ENCODE assay signal across 7 cellular contexts in the genomic region with DNA sequence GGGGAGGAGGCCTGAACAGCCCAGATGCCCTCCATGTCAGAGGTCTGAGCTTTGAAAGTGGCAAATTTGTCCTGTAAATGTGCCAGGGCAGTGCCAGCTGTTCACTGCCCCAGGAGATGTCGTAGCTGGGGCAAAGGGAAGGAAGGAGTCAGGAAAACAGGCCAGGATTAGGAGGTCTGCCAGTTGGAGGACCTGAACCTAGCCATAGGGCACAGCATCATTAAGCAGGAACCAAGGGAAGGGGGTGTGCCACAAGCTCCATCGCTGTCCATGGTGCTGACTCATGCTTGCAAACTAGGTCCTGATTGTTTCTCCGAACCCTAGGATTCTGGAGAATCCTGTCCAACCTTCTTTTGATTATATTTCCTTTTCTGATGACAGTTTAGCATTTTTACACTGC.
DNase-seq lines count a peak whose midpoint lies in the region; ATAC-seq and TF ChIP-seq lines count a peak whose summit lies in the region.

No MANE protein-coding gene starts in this region.

- no peak overlapping the region for H3K23ac ChIP-seq in H9 (ENCODE audit: insufficient read length, low read depth, low read length)

- no CpG with 5 or more reads among the region's 3 CpGs for WGBS in H9 (ENCODE audit: extremely low coverage, insufficient read length, low lambda C conversion rate)
- 27% methylated on average over 3 of the region's 3 CpGs for WGBS in smooth muscle cell (ENCODE audit: low lambda C conversion rate)

- H3K4me3 Mint-ChIP-seq in H9 (no peak overlapping the region), neural crest cell (no peak overlapping the region), HFFc6 (no peak overlapping the region)

- no peak overlapping the region for H2BK5ac ChIP-seq in H9 (ENCODE audit: insufficient read length, low read length)

- no peak overlapping the region for H2BK12ac ChIP-seq in H9 (ENCODE audit: insufficient read length, low read depth, low read length)

- no peak overlapping the region for H3K14ac ChIP-seq in H9 (ENCODE audit: insufficient read depth, low read length)

- H3K4me1 Mint-ChIP-seq in H9 (0 out of 4 replicates have a peak, but pooled peaks cover 0 to 3% of the 10 kb centered on the region in 2 experiments), neural crest cell (no peaks in the 10 kb centered on the region), HFFc6 (ENCODE audit: low read depth) (no peaks in the 10 kb centered on the region)

- H3K4me3 ChIP-seq in cardiac fibroblast (replicated peaks in 1 of 2; ENCODE audit: low read depth in 2 of 2, low read length in 2 of 2) (no peak overlapping the region), smooth muscle cell (no peak overlapping the region)

- H4K5ac ChIP-seq in H9 (ENCODE audit: insufficient read length, low read depth, low read length) = no peak overlapping the region

- TF ChIP-seq CTCF in H9 (conservative IDR thresholded peaks at IDR 0.05) (no peak), cardiac fibroblast (IDR thresholded peaks at IDR 0.05; ENCODE audit: low read depth, low read length) (no peak), neural crest cell (conservative IDR thresholded peaks at IDR 0.05) (no peak), HFFc6 (IDR thresholded peaks at IDR 0.05) (no peak), smooth muscle cell (IDR thresholded peaks at IDR 0.05; ENCODE audit: borderline replicate concordance, insufficient read depth, poor library complexity, severe bottlenecking) (no peak)

- no peaks in the 10 kb centered on the region for H3K9me3 ChIP-seq in H9 (ENCODE audit: control insufficient read depth, low read depth, low read length)
- no peaks in the 10 kb centered on the region for H3K9me3 ChIP-seq in smooth muscle cell (replicated peaks; ENCODE audit: low read depth)

- no peak overlapping the region for H2AK5ac ChIP-seq in H9 (ENCODE audit: insufficient read length, low read length)

- ATAC-seq in HG02938 (IDR thresholded peaks at IDR 0.05; ENCODE audit: unreplicated experiment) = no peak

- no peak overlapping the region for H2BK15ac ChIP-seq in H9 (ENCODE audit: low read depth, low read length)

- H3K18ac ChIP-seq in H9 (ENCODE audit: insufficient read length, low read depth, low read length) = no peak overlapping the region

- H2AFZ ChIP-seq in H9 (ENCODE audit: low read length) (no peak overlapping the region), smooth muscle cell (ENCODE audit: low read depth) (no peak overlapping the region)

- no peak overlapping the region for H3K9ac ChIP-seq in H9 (ENCODE audit: extremely low read depth, insufficient read length, low read length)
- no peak overlapping the region for H3K9ac ChIP-seq in smooth muscle cell (ENCODE audit: low read depth)

- H3K27me3 Mint-ChIP-seq in H9 (ENCODE audit: low read depth) (peaks cover 43% of the 10 kb centered on the region), neural crest cell (ENCODE audit: low read depth) (peaks cover 82% of the 10 kb centered on the region), HFFc6 (ENCODE audit: insufficient read depth) (no peaks in the 10 kb centered on the region; the same call in 1 of the 2 replicates)

- peak; percentile 76 for DNase-seq in H9
- DNase-seq in NCI-H226 = peak; percentile 11
- peak; percentile 28 to 32 for DNase-seq in cardiac fibroblast (ENCODE audit: low read depth in 2 of 2)
- peak; percentile 69 for DNase-seq in neural crest cell (ENCODE audit: low read depth, low spot score)
- DNase-seq in HFFc6 = no peak
- no peak for DNase-seq in smooth muscle cell (lab: John Stamatoyannopoulos, UW; ENCODE audit: unreplicated experiment)

- H3K36me3 Mint-ChIP-seq in H9 (ENCODE audit: insufficient read depth in 1 of 3, low read depth in 3 of 3) (no peaks in the 10 kb centered on the region; a peak in 1 of 7 replicates), neural crest cell (ENCODE audit: low read depth) (no peaks in the 10 kb centered on the region), HFFc6 (ENCODE audit: low read depth) (no peaks in the 10 kb centered on the region)

- no peak overlapping the region for H2BK20ac ChIP-seq in H9 (ENCODE audit: low read depth, low read length, poor library complexity, severe bottlenecking)

- peaks cover 2 to 3% of the 10 kb centered on the region in 2 experiments; a peak in 4 of 5 replicates for H3K9me3 Mint-ChIP-seq in H9
- no peaks in the 10 kb centered on the region for H3K9me3 Mint-ChIP-seq in neural crest cell
- H3K9me3 Mint-ChIP-seq in HFFc6 = peaks cover 50% of the 10 kb centered on the region

- H3K4me1 ChIP-seq in H9 (ENCODE audit: insufficient read depth, low read length) = no peaks in the 10 kb centered on the region
- H3K4me1 ChIP-seq in smooth muscle cell (ENCODE audit: low read depth) = peaks cover 5% of the 10 kb centered on the region

- H3K79me1 ChIP-seq in H9 (ENCODE audit: insufficient read depth, low read depth, low read length, poor library complexity, severe bottlenecking) = no peaks in the 10 kb centered on the region

- no peak overlapping the region for H2BK120ac ChIP-seq in H9 (ENCODE audit: low read depth, low read length, poor library complexity, severe bottlenecking)

- H3K27ac Mint-ChIP-seq in H9 = no peak overlapping the region
- H3K27ac Mint-ChIP-seq in neural crest cell (ENCODE audit: unreplicated experiment) = no peak overlapping the region
- no peak overlapping the region for H3K27ac Mint-ChIP-seq in HFFc6

- H3K79me2 ChIP-seq in H9 (ENCODE audit: insufficient read depth, low read length) = no peaks in the 10 kb centered on the region
- H3K79me2 ChIP-seq in smooth muscle cell (ENCODE audit: low read depth) = no peaks in the 10 kb centered on the region

- H4K20me1 ChIP-seq in H9 (ENCODE audit: control insufficient read depth, insufficient read depth, insufficient read length) (no peaks in the 10 kb centered on the region), smooth muscle cell (ENCODE audit: low read depth) (no peaks in the 10 kb centered on the region)

- H3K4ac ChIP-seq in H9 (ENCODE audit: low read depth, low read length) = no peak overlapping the region

- no peaks in the 10 kb centered on the region for H3F3A ChIP-seq in smooth muscle cell (ENCODE audit: low read depth)

- no peak overlapping the region for H4K8ac ChIP-seq in H9 (replicated peaks; ENCODE audit: insufficient read length, low read depth, low read length)

- H3K27ac ChIP-seq in H9 (ENCODE audit: insufficient read length, low read depth, low read length) (no peak overlapping the region), smooth muscle cell (ENCODE audit: low read depth) (no peak overlapping the region)

- H3K27me3 ChIP-seq in H9 (ENCODE audit: insufficient read depth, low read length) (no peaks in the 10 kb centered on the region), smooth muscle cell (ENCODE audit: low read depth) (peaks cover 19% of the 10 kb centered on the region)

- H3K36me3 ChIP-seq in smooth muscle cell (ENCODE audit: low read depth) = no peaks in the 10 kb centered on the region

- H3K4me2 ChIP-seq in H9 (ENCODE audit: insufficient read depth, insufficient read length, low read length) (no peak overlapping the region), smooth muscle cell (no peak overlapping the region)

- no peak overlapping the region for H4K91ac ChIP-seq in H9 (ENCODE audit: insufficient read length, low read depth, low read length)

- no peak overlapping the region for H3K56ac ChIP-seq in H9 (ENCODE audit: insufficient read length, low read depth, low read length)

- no peaks in the 10 kb centered on the region for H3K23me2 ChIP-seq in H9 (ENCODE audit: insufficient read length, low read depth, low read length, poor library complexity, severe bottlenecking)

- H3T11ph ChIP-seq in H9 (ENCODE audit: low read length) = no peak overlapping the region

Comparison
In these comparisons a context has a peak if more than half of its experiments do, and no peak if none do; other contexts are left out.
1. DNase-seq: peak in H9 (single experiment), NCI-H226 (single experiment), cardiac fibroblast (2 of 2) and neural crest cell (single experiment); none in HFFc6 (single experiment) and smooth muscle cell (single experiment).